Comparison of ENCODE assay signal across 28 cellular contexts in genomic region chr2:84785950-84786349, GRCh38.
"Had no signal": no experiment of that assay in that cellular context is flagged by ENCODE, and none has a peak within 500 bp of the region (broad histone marks: within the 10 kb centered on the region; RNA-seq: fewer than 3 reads in every experiment).

No MANE protein-coding gene starts in this region.

- H3K4me3 ChIP-seq: colonic mucosa, esophagus squamous epithelium, gastrocnemius medialis, heart right ventricle, left lung, lower lobe of right lung, mucosa of descending colon had no signal

- H3K4me1 ChIP-seq: gastrocnemius medialis had no signal

- ATAC-seq: effector memory CD8-positive, alpha-beta T cell; esophagus mucosa; gastrocnemius medialis; heart right ventricle; left cardiac atrium; left lung; left ventricle myocardium superior; lower lobe of right lung; mucosa of descending colon had no signal

- H3K36me3 ChIP-seq: colonic mucosa, esophagus squamous epithelium, gastrocnemius medialis, heart right ventricle, left lung, lower lobe of right lung had no signal

- H3K27ac ChIP-seq: colonic mucosa, epithelial cell of prostate, esophagus squamous epithelium, gastrocnemius medialis, heart right ventricle, left lung, lower lobe of right lung had no signal

- H3K27me3 Mint-ChIP-seq: dendritic cell treated with granulocyte-macrophage colony-stimulating factor and Interleukin-4, amounts not matched to agents 40 ng/mL and 50 ng/mL, for 4 days; effector memory CD8-positive, alpha-beta T cell had no signal

- H3K9me3 ChIP-seq: colonic mucosa, esophagus squamous epithelium, gastrocnemius medialis, heart right ventricle, left lung, lower lobe of right lung, mucosa of descending colon had no signal

- DNase-seq: colonic mucosa; cortex of kidney; effector CD8-positive, alpha-beta T cell; effector memory CD8-positive, alpha-beta T cell; endodermal cell; erythroblast; esophagus squamous epithelium; foreskin fibroblast; foreskin melanocyte; gastrocnemius medialis; glutamatergic neuron; head of caudate nucleus; heart right ventricle; hippocampal formation; left cardiac atrium; left lung; left ventricle myocardium superior; lower lobe of right lung; mesenchymal stem cell; mucosa of descending colon; naive B cell had no signal

- H3K36me3 Mint-ChIP-seq: mesothelial cell of epicardium, naive B cell had no signal

- H3K9me3 Mint-ChIP-seq: dendritic cell treated with granulocyte-macrophage colony-stimulating factor and Interleukin-4, amounts not matched to agents 40 ng/mL and 50 ng/mL, for 4 days; endodermal cell; mesothelial cell of epicardium had no signal

- H3K4me3 Mint-ChIP-seq: dendritic cell treated with granulocyte-macrophage colony-stimulating factor and Interleukin-4, amounts not matched to agents 40 ng/mL and 50 ng/mL, for 4 days; effector memory CD8-positive, alpha-beta T cell; endodermal cell; mesothelial cell of epicardium; naive B cell had no signal

- H3K27ac Mint-ChIP-seq: dendritic cell treated with granulocyte-macrophage colony-stimulating factor and Interleukin-4, amounts not matched to agents 40 ng/mL and 50 ng/mL, for 4 days; effector memory CD8-positive, alpha-beta T cell; endodermal cell; mesothelial cell of epicardium; naive B cell had no signal

- FAIRE-seq: endometrium, islet of Langerhans, keratinocyte had no signal

- H3K27me3 ChIP-seq: colonic mucosa, esophagus squamous epithelium, gastrocnemius medialis, heart right ventricle, left lung had no signal

- H3K4me1 Mint-ChIP-seq: mesothelial cell of epicardium had no signal
